Comparison of ENCODE assay signal across 22 cellular contexts in genomic region chr1:230519246-230519645, GRCh38.
DNase-seq lines count a peak whose midpoint lies in the region; ATAC-seq, FAIRE-seq and TF ChIP-seq lines count a peak whose summit lies in the region.
"Had no signal": no experiment of that assay in that cellular context is flagged by ENCODE, and none has a peak within 500 bp of the region (broad histone marks: within the 10 kb centered on the region; RNA-seq: fewer than 3 reads in every experiment).

No MANE protein-coding gene starts in this region.

- no peak overlapping the region for H3K27ac Mint-ChIP-seq in GM23338
- H3K27ac Mint-ChIP-seq: B cell; CD4-positive, CD25-positive, alpha-beta regulatory T cell; CD8-positive, alpha-beta T cell had no signal

- H3K4me1 Mint-ChIP-seq in GM23338 = peaks cover 52% of the 10 kb centered on the region
- H3K4me1 Mint-ChIP-seq: B cell; CD4-positive, CD25-positive, alpha-beta regulatory T cell had no signal

- H2BK12ac ChIP-seq in H1 (ENCODE audit: low read depth, low read length) = no peak overlapping the region

- POLR2A ChIA-PET in H1 (lab: Charles Lee; ENCODE audit: partially characterized antibody) = no interaction called here

- H3K9me3 ChIP-seq in H1 (ENCODE audit: insufficient read depth in 2 of 2, low read depth in 1 of 2, low read length in 1 of 2) = no peaks in the 10 kb centered on the region; a peak in 1 of 4 replicates
- H3K9me3 ChIP-seq: Caco-2 had no signal

- no peaks in the 10 kb centered on the region for H3F3A ChIP-seq in GM23338 (replicated peaks; ENCODE audit: low read depth)

- H3K56ac ChIP-seq in H1 (replicated peaks; ENCODE audit: insufficient read length, low read depth, low read length) = no peak overlapping the region

- H3K79me2 ChIP-seq in GM23338 (replicated peaks; ENCODE audit: insufficient read depth) = no peaks in the 10 kb centered on the region
- H3K79me2 ChIP-seq in H1 (ENCODE audit: control insufficient read depth in 1 of 2, insufficient read depth in 2 of 2, low read length in 2 of 2) = no peaks in the 10 kb centered on the region

- no peak overlapping the region for H3K14ac ChIP-seq in H1 (ENCODE audit: insufficient read length)

- no peak overlapping the region for H2BK15ac ChIP-seq in H1 (ENCODE audit: low read length)

- no peaks in the 10 kb centered on the region for H3K79me1 ChIP-seq in H1 (ENCODE audit: low read depth, low read length)

- H3K4me2 ChIP-seq in GM23338 (no peak overlapping the region), H1 (ENCODE audit: insufficient read depth in 1 of 2, low read depth in 2 of 2, low read length in 2 of 2) (peak overlapping the region in 1 of 2 experiments; percentile 4; a peak in 2 of 4 replicates)

- WGBS in H1 (ENCODE audit: extremely low coverage in 1 of 2, insufficient coverage in 1 of 2, insufficient read length in 1 of 2, insufficient replicate concordance in 2 of 2, low coverage in 1 of 2, low lambda C conversion rate in 2 of 2, missing lambda C conversion rate in 1 of 2), 2 experiments = 82% methylated on average over 1 of the region's 2 CpGs; no CpG with 5 or more reads in 1 of the 2 experiments

- peaks cover 4% of the 10 kb centered on the region for H3K27me3 Mint-ChIP-seq in GM23338 (ENCODE audit: insufficient read depth, low read depth, poor library complexity)

- no peak overlapping the region for H3K18ac ChIP-seq in H1 (ENCODE audit: extremely low read depth, low read length)

- H3K23ac ChIP-seq in H1 (ENCODE audit: insufficient read length) = no peak overlapping the region

- ATAC-seq in GM23338 (peak; percentile 14; the same call in 2 of the 3 replicates), left colon (no peak)
- ATAC-seq: CD8-positive, alpha-beta T cell; HCT116 had no signal

- no peak overlapping the region for H2BK5ac ChIP-seq in H1 (ENCODE audit: low read depth, low read length)

- DNase-seq in GM23338 (ENCODE audit: low spot score) = peak; percentile 54
- peak; percentile 50 for DNase-seq in NCI-H1694 (lab: John Stamatoyannopoulos, UW)
- DNase-seq in H1 (ENCODE audit: low read depth in 1 of 2, low spot score in 2 of 2) = no peak
- no peak for DNase-seq in DMS 273 (lab: John Stamatoyannopoulos, UW; ENCODE audit: unreplicated experiment)
- no peak for DNase-seq in left colon
- DNase-seq in GF-D8 (lab: John Stamatoyannopoulos, UW) = no peak
- DNase-seq: CD4-positive, CD25-positive, alpha-beta regulatory T cell; CD8-positive, alpha-beta T cell; DMS 273 treated with DMSO at 0.1 percent for 48 hours; DMS79; EL; GDM1; GOT3 had no signal

- H3K4me1 ChIP-seq in GM23338 (ENCODE audit: insufficient read depth) (peaks cover 20% of the 10 kb centered on the region), H1 (replicated peaks in 1 of 4; ENCODE audit: control insufficient read depth in 3 of 4, insufficient read depth in 4 of 4, low read length in 3 of 4) (peaks cover 6 to 22% (median 14%) of the 10 kb centered on the region in 4 experiments)
- H3K4me1 ChIP-seq: Caco-2 had no signal

- TF ChIP-seq POLR2A in H1 (IDR thresholded peaks at IDR 0.05; ENCODE audit: control extremely low read depth in 1 of 2, low read depth in 2 of 2, low read length in 2 of 2) = no peak

- no peak for TF ChIP-seq CTCF in GM23338 (conservative IDR thresholded peaks at IDR 0.05; ENCODE audit: low read depth in 2 of 2)
- no peak for TF ChIP-seq CTCF in H1 (IDR thresholded peaks at IDR 0.05; ENCODE audit: control extremely low read depth in 1 of 3, insufficient read depth in 1 of 3, low read depth in 1 of 3, low read length in 3 of 3)

- no peak for TF ChIP-seq EP300 in H1 (IDR thresholded peaks at IDR 0.05; ENCODE audit: borderline replicate concordance in 1 of 2, low read depth in 2 of 2, low read length in 2 of 2)

- no peak overlapping the region for H3K4ac ChIP-seq in H1 (replicated peaks; ENCODE audit: insufficient read length, low read depth, low read length)

- H3K4me3 Mint-ChIP-seq in GM23338 = no peak overlapping the region
- H3K4me3 Mint-ChIP-seq: B cell; CD4-positive, CD25-positive, alpha-beta regulatory T cell; CD8-positive, alpha-beta T cell had no signal

- H4K8ac ChIP-seq in H1 (ENCODE audit: extremely low read depth, insufficient read depth, low read length) = no peak overlapping the region

- H3K27ac ChIP-seq in GM23338 (ENCODE audit: low read depth) (no peak overlapping the region; the same call in 1 of the 2 replicates), H1 (ENCODE audit: low read depth, low read length) (no peak overlapping the region)
- H3K27ac ChIP-seq: 22Rv1, C4-2B had no signal

- no peaks in the 10 kb centered on the region for H3K27me3 ChIP-seq in GM23338 (ENCODE audit: insufficient read depth)
- no peaks in the 10 kb centered on the region for H3K27me3 ChIP-seq in H1 (replicated peaks in 1 of 4; ENCODE audit: control insufficient read depth in 3 of 4, extremely low read depth in 1 of 4, insufficient read depth in 3 of 4, low read length in 3 of 4)
- H3K27me3 ChIP-seq: BLaER1 had no signal

- H3K4me3 ChIP-seq in GM23338 = no peak overlapping the region
- no peak overlapping the region for H3K4me3 ChIP-seq in H1 (ENCODE audit: extremely low read depth in 1 of 4, insufficient read depth in 2 of 4, low read depth in 3 of 4, low read length in 4 of 4)
- H3K4me3 ChIP-seq: BLaER1 had no signal

- H2BK20ac ChIP-seq in H1 (ENCODE audit: low read length) = no peak overlapping the region

- H4K5ac ChIP-seq in H1 (ENCODE audit: insufficient read length, low read depth, low read length) = no peak overlapping the region

- H3K36me3 Mint-ChIP-seq in GM23338 (ENCODE audit: low read depth) = no peaks in the 10 kb centered on the region; the same call in 2 of the 3 replicates
- H3K36me3 Mint-ChIP-seq: CD4-positive, CD25-positive, alpha-beta regulatory T cell; CD8-positive, alpha-beta T cell had no signal

- H3K9me3 Mint-ChIP-seq in GM23338 = peaks cover 14% of the 10 kb centered on the region; the same call in 2 of the 3 replicates
- H3K9me3 Mint-ChIP-seq: CD8-positive, alpha-beta T cell had no signal

- no peak overlapping the region for H2AK5ac ChIP-seq in H1 (ENCODE audit: low read depth, low read length)

- no peak for TF ChIP-seq RAD21 in H1 (IDR thresholded peaks at IDR 0.05 in 1 of 2, conservative IDR thresholded peaks at IDR 0.05 in 1 of 2; ENCODE audit: low read depth in 2 of 2, low read length in 2 of 2)

- H2BK120ac ChIP-seq in H1 (replicated peaks; ENCODE audit: low read depth, low read length) = no peak overlapping the region

- no peaks in the 10 kb centered on the region for H3K9me2 ChIP-seq in GM23338 (ENCODE audit: insufficient read depth)

- no peaks in the 10 kb centered on the region for H3K36me3 ChIP-seq in GM23338 (ENCODE audit: insufficient read depth)
- no peaks in the 10 kb centered on the region for H3K36me3 ChIP-seq in H1 (ENCODE audit: control insufficient read depth in 2 of 4, insufficient read depth in 4 of 4, low read length in 3 of 4)
- H3K36me3 ChIP-seq: BLaER1 had no signal

- CTCF ChIA-PET in H1 (lab: Charles Lee; ENCODE audit: partially characterized antibody) = interaction anchor here (0.6 to 1.6 kb wide), 5 partner anchors 17 to 618 kb away, joined by 3 to 5 read pairs (median 4); no protein-coding TSS in a partner anchor

- no peak overlapping the region for H4K91ac ChIP-seq in H1 (replicated peaks; ENCODE audit: insufficient read length, low read length)

- no peaks in the 10 kb centered on the region for H3K23me2 ChIP-seq in H1 (ENCODE audit: low read depth, low read length)

- H4K20me1 ChIP-seq in GM23338 (replicated peaks; ENCODE audit: insufficient read depth) = no peaks in the 10 kb centered on the region
- H4K20me1 ChIP-seq in H1 (replicated peaks in 1 of 2; ENCODE audit: control insufficient read depth in 1 of 2, insufficient read depth in 2 of 2, low read length in 2 of 2) = no peaks in the 10 kb centered on the region
- H4K20me1 ChIP-seq: BLaER1 had no signal

- intact Hi-C loops in left colon (cut with DNase I, micrococcal nuclease) = no loop called here

- H3K9ac ChIP-seq in H1 (replicated peaks in 1 of 4; ENCODE audit: extremely low read depth in 1 of 4, low read depth in 3 of 4, low read length in 3 of 4) = no peak overlapping the region
- H3K9ac ChIP-seq: BLaER1 had no signal

- H2AFZ ChIP-seq in GM23338 = no peak overlapping the region
- H2AFZ ChIP-seq in H1 (ENCODE audit: low read length) = no peak overlapping the region; the same call in 1 of the 2 replicates

- no peak for FAIRE-seq in H1 (lab: Jason Lieb, UNC)
- FAIRE-seq: A204.1, GM12891, GM18507 had no signal

TF ChIP-seq in GM23338, 12 proteins besides CTCF, POLR2A, EP300 and RAD21:
- TF ChIP-seq ETS1 (IDR thresholded peaks at IDR 0.05) (no peak), ZNF331 (CRISPR knock-in tag; IDR thresholded peaks at IDR 0.05; ENCODE audit: low read depth) (no peak)
TF ChIP-seq in GM23338: peak in this region for 0.

TF ChIP-seq in H1, 55 proteins besides CTCF, POLR2A, EP300 and RAD21:
- TF ChIP-seq RXRA (IDR thresholded peaks at IDR 0.05; ENCODE audit: insufficient read depth, low read depth, low read length) (no peak), SRF (IDR thresholded peaks at IDR 0.05; ENCODE audit: low read depth, low read length) (peak; percentile 69)

Comparison
In these comparisons a context has a peak if more than half of its experiments do, and no peak if none do; other contexts are left out.
1. DNase-seq: peak in GM23338 (single experiment) and NCI-H1694 (single experiment); none in H1 (0 of 2), DMS 273 (single experiment), left colon (0 of 2) and GF-D8 (single experiment).